Comparison of ENCODE assay signal across 10 cellular contexts in the genomic region with DNA sequence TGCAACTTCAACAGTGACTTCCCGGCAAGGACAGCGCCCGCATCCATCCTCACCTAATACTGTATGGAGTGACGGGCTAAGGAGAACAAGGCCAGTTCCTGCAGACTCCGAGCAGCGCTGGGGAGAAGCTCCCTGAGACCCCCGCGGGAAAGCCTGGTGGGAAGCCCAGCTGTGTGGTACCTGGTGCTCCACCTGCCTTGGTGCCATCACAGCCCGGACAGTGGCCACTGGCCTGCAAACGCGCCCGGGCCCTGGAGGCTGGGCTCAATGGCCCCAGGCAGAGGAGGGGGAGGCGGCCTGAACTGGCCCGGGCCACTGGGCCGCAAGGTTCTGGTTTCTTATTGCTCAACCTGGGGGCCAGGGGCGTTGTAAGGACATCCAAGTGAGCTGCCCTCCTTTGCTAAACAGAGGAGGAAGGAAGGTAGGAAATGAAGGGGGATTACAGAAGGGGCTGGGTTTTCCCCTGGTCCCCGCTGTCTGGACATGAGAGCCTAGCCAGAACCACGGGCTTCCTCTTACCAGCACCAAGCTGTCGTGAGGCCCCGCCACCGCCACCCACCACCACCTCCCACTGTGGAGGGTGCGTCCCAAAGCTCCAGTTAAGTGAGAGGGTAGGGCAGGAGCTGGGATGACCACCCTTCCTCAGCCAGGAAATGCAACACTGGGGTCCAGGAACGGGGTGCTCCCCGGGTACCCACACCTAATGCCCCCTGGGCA. TPM values are rescaled to one million over a fixed set of nuclear protein-coding genes. Genes with fewer than 3 reads are reported as not detected.
DNase-seq lines count a peak whose midpoint lies in the region; ATAC-seq and TF ChIP-seq lines count a peak whose summit lies in the region.
"Had no signal": no experiment of that assay in that cellular context is flagged by ENCODE, and none has a peak within 500 bp of the region (broad histone marks: within the 10 kb centered on the region; RNA-seq: fewer than 3 reads in every experiment).

No MANE protein-coding gene starts in this region.

- H3K4me3 ChIP-seq in Caco-2 (ENCODE audit: low read depth, low read length) (no peak overlapping the region), Karpas-422 (ENCODE audit: low read length) (no peak overlapping the region), gastrocnemius medialis (no peak overlapping the region)
- H3K4me3 ChIP-seq: neural progenitor cell had no signal

- peak overlapping the region; percentile 61 for H3K9ac ChIP-seq in Karpas-422 (ENCODE audit: low read length)
- H3K9ac ChIP-seq: neural progenitor cell had no signal

- CTCF ChIA-PET in Caco-2 (lab: Charles Lee), result interaction anchor here (1.2 kb wide), 1 partner anchor 26 kb away, joined by 3 read pairs; no protein-coding TSS in a partner anchor

- H3K4me1 ChIP-seq in Caco-2, result peaks cover 44% of the 10 kb centered on the region
- H3K4me1 ChIP-seq in Karpas-422 (ENCODE audit: low read length), result peaks cover 72% of the 10 kb centered on the region
- peaks cover 83 to 93% of the 10 kb centered on the region in 2 donors for H3K4me1 ChIP-seq in gastrocnemius medialis
- H3K4me1 ChIP-seq: neural progenitor cell had no signal

- no peak overlapping the region for H2AFZ ChIP-seq in Karpas-422 (ENCODE audit: low read length)
- H2AFZ ChIP-seq: neural progenitor cell had no signal

- H3K9me3 Mint-ChIP-seq in Caco-2 (ENCODE audit: unreplicated experiment) (no peaks in the 10 kb centered on the region), chondrocyte (ENCODE audit: low read depth) (no peaks in the 10 kb centered on the region)
- H3K9me3 Mint-ChIP-seq: neural progenitor cell had no signal

- H3K9me3 ChIP-seq in Caco-2 (no peaks in the 10 kb centered on the region), Karpas-422 (ENCODE audit: low read length) (no peaks in the 10 kb centered on the region), gastrocnemius medialis (no peaks in the 10 kb centered on the region)

- H3K27ac Mint-ChIP-seq in Caco-2 (ENCODE audit: unreplicated experiment), result peak overlapping the region; percentile 69
- H3K27ac Mint-ChIP-seq in chondrocyte (ENCODE audit: unreplicated experiment), result no peak overlapping the region
- H3K27ac Mint-ChIP-seq: neural progenitor cell had no signal

- in situ Hi-C loops in gastrocnemius medialis (cut with MboI; ENCODE audit: low sequenced_read_pairs in 4 of 4), result no loop called here

- DNase-seq in Caco-2, result no peak
- DNase-seq in Karpas-422, result no peak
- DNase-seq in chondrocyte (ENCODE audit: low spot score), result peak; percentile 78
- DNase-seq in gastrocnemius medialis, result peak in 1 of 2 donors; percentile 49
- DNase-seq in GM19238 (ENCODE audit: insufficient read length, low spot score), result no peak
- DNase-seq: SIG-M5 had no signal

- H3K27me3 ChIP-seq in Caco-2 (replicated peaks; ENCODE audit: control insufficient read depth, insufficient read depth, low read length), result no peaks in the 10 kb centered on the region
- H3K27me3 ChIP-seq in Karpas-422 (ENCODE audit: low read length), result no peaks in the 10 kb centered on the region
- H3K27me3 ChIP-seq in gastrocnemius medialis, result no peaks in the 10 kb centered on the region
- H3K27me3 ChIP-seq: neural progenitor cell had no signal

- H3K36me3 ChIP-seq in Caco-2 (ENCODE audit: control insufficient read depth, insufficient read depth, low read length) (peaks cover 1% of the 10 kb centered on the region; the same call in 1 of the 2 replicates), Karpas-422 (ENCODE audit: insufficient read depth, low read length) (no peaks in the 10 kb centered on the region), gastrocnemius medialis (no peaks in the 10 kb centered on the region)
- H3K36me3 ChIP-seq: neural progenitor cell had no signal

- ATAC-seq in gastrocnemius medialis, result no peak
- ATAC-seq in HG02588 (IDR thresholded peaks at IDR 0.05; ENCODE audit: unreplicated experiment), result no peak
- no peak for ATAC-seq in GM21717 (IDR thresholded peaks at IDR 0.05; ENCODE audit: unreplicated experiment)
- no peak for ATAC-seq in HG03460 (IDR thresholded peaks at IDR 0.05; ENCODE audit: unreplicated experiment)

- TF ChIP-seq CTCF in Caco-2 (IDR thresholded peaks at IDR 0.05; ENCODE audit: insufficient read depth in 1 of 2, low read depth in 1 of 2, low read length in 1 of 2, severe bottlenecking in 1 of 2, unreplicated experiment in 1 of 2) (no peak), chondrocyte (IDR thresholded peaks at IDR 0.05) (no peak), gastrocnemius medialis (IDR thresholded peaks at IDR 0.05 in 4 of 5, conservative IDR thresholded peaks at IDR 0.05 in 1 of 5) (no peak)

- H3K27ac ChIP-seq in Karpas-422 (ENCODE audit: low read length) (peak overlapping the region; percentile 95), gastrocnemius medialis (peak overlapping the region; percentile 90 to 94 (median 92))
- H3K27ac ChIP-seq: neural progenitor cell had no signal

- H3K79me2 ChIP-seq in Karpas-422 (ENCODE audit: low read length), result no peaks in the 10 kb centered on the region

- peaks cover 71% of the 10 kb centered on the region for H3K36me3 Mint-ChIP-seq in Caco-2 (ENCODE audit: insufficient read depth, unreplicated experiment)
- H3K36me3 Mint-ChIP-seq in chondrocyte (ENCODE audit: low read depth), result peaks cover 13% of the 10 kb centered on the region

- H3K27me3 Mint-ChIP-seq in Caco-2 (ENCODE audit: insufficient read depth, unreplicated experiment) (no peaks in the 10 kb centered on the region), chondrocyte (ENCODE audit: low read depth) (no peaks in the 10 kb centered on the region)

- no peak for TF ChIP-seq POLR2A in gastrocnemius medialis (IDR thresholded peaks at IDR 0.05)

- TSS peak; percentile 40 for BruUV-seq in Caco-2 (replicated peaks; lab: Mats Ljungman, UMichigan)

- H3K4me3 Mint-ChIP-seq in Caco-2 (ENCODE audit: unreplicated experiment) (no peak overlapping the region), chondrocyte (ENCODE audit: unreplicated experiment) (no peak overlapping the region)
- H3K4me3 Mint-ChIP-seq: neural progenitor cell had no signal

- H3K4me1 Mint-ChIP-seq in Caco-2 (ENCODE audit: low read depth, unreplicated experiment) (peaks cover 30% of the 10 kb centered on the region), chondrocyte (ENCODE audit: low read depth) (peaks cover 44% of the 10 kb centered on the region)

- peak overlapping the region; percentile 62 for H3K4me2 ChIP-seq in Karpas-422 (ENCODE audit: low read depth, low read length, poor library complexity, severe bottlenecking)
- H3K4me2 ChIP-seq: neural progenitor cell had no signal

- POLR2A ChIA-PET in Caco-2 (lab: Charles Lee), result interaction anchor here (0.6 to 1.0 kb wide), 2 partner anchors 20 to 36 kb away, joined by 3 to 4 read pairs; no protein-coding TSS in a partner anchor

- no peaks in the 10 kb centered on the region for H3K9me2 ChIP-seq in Karpas-422 (replicated peaks; ENCODE audit: insufficient read depth, low read length)

- H4K20me1 ChIP-seq in Karpas-422 (ENCODE audit: insufficient read depth, low read depth, low read length), result no peaks in the 10 kb centered on the region

- intact Hi-C loops in Caco-2 (cut with micrococcal nuclease; ENCODE audit: unreplicated experiment) (no loop called here), gastrocnemius medialis (cut with DNase I; ENCODE audit: low total_unique reads) (loop anchor here (10.0 kb wide), 1 partner anchor 262 kb away; a partner anchor contains a TSS)

RNA-seq across cellular contexts. Expression of a gene that starts 8.5 kb away (rescaled TPM):
- total RNA-seq in Caco-2 (2022), result 29.1 and 36.0 TPM in 2 replicates
- 0.15 and 0.22 TPM in 2 replicates for total RNA-seq in Karpas-422 (2014; rRNA removed; shearing (Covaris generic); ENCODE audit: low replicate concordance)
- 0.17 to 0.46 TPM (median 0.35 TPM) in 3 replicates for total RNA-seq in chondrocyte
- under 1 TPM in 2 of 4 donors, not detected in 2; 0.15 to 0.19 TPM for total RNA-seq in gastrocnemius medialis

RNA-seq across cellular contexts. Expression of a gene that starts 25.5 kb away (rescaled TPM):
- total RNA-seq in Caco-2 (2022) (123 and 129 TPM in 2 replicates), chondrocyte (78.9 to 129 TPM (median 111 TPM) in 3 replicates), gastrocnemius medialis (10 to 100 TPM; 24.8 to 46.2 (median 31.3) TPM)
- total RNA-seq in Karpas-422 (2014; rRNA removed; shearing (Covaris generic); ENCODE audit: low replicate concordance), result 30.8 and 77.3 TPM in 2 replicates

RNA-seq across cellular contexts. Expression of a gene that starts 42.6 kb away (rescaled TPM):
- total RNA-seq in Caco-2 (2022), result 32.7 and 36.8 TPM in 2 replicates
- total RNA-seq in Karpas-422 (2014; rRNA removed; shearing (Covaris generic); ENCODE audit: low replicate concordance), result 27.6 and 28.3 TPM in 2 replicates
- total RNA-seq in chondrocyte, result 19.5 to 26.4 TPM (median 20.4 TPM) in 3 replicates
- 10 to 100 TPM in 2 of 4 donors, 1 to 10 TPM in 2; 7.4 to 12.2 (median 9.8) TPM for total RNA-seq in gastrocnemius medialis

RNA-seq across cellular contexts. Expression of a gene that starts 49.9 kb away (rescaled TPM):
- total RNA-seq in Caco-2 (2022) (16.8 and 21.4 TPM in 2 replicates), chondrocyte (11.3 to 17.8 TPM (median 13.4 TPM) in 3 replicates), gastrocnemius medialis (10 to 100 TPM in 1 of 4 donors, 1 to 10 TPM in 3; 4.3 to 14.8 (median 6.2) TPM)
- total RNA-seq in Karpas-422 (2014; rRNA removed; shearing (Covaris generic); ENCODE audit: low replicate concordance), result 62.0 and 84.2 TPM in 2 replicates

Comparison
In these comparisons a context has a peak if more than half of its experiments do, and no peak if none do; other contexts are left out.
1. RNA of a gene that starts 8.5 kb away (total RNA-seq): 29.1 to 36.0 TPM in Caco-2; 0.17 to 0.46 TPM in chondrocyte, 0.15 to 0.19 TPM in gastrocnemius medialis and 0.15 to 0.22 TPM in Karpas-422; every median in the first group is over 10 times any median in the second.